ENCODE assay signal across 31 cellular contexts in the genomic region with DNA sequence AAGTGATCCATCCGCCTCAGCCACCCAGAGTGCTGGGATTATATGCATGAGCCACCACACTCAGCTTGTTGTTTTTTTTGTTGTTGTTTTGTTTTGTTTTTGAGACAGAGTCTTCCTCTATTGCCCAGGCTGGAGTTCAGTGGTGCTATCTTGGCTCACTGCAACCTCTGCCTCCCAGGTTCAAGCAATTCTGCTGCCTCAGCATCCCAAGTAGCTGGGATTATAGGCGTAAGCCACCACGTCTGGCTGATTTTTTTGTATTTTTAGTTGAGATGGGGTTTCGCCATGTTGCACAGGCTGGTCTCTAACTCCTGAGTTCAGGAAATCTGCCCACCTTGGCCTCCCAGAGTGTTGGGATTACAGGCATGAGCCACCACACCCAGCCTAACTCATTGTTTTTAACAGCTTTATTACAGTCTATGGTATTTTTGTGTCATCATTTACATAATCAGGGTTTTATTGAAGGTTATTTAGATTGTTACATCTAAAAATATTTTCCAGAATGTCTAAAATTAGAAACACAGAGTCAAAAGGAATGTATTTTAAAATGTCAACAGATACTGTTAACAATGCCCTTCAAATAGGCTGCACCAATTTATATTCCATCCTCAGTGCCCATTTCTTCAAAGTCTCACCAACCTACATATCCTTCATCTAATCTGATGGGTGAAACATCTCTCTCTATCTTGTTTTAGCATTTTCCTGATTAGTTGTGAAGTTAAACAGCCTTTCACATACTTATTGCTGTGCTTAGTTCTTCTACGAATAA. TPM values are rescaled to one million over a fixed set of nuclear protein-coding genes. Genes with fewer than 3 reads are reported as not detected.
"Had no signal": no experiment of that assay in that cellular context is flagged by ENCODE, and none has a peak within 500 bp of the region (broad histone marks: within the 10 kb centered on the region; RNA-seq: fewer than 3 reads in every experiment).

No MANE protein-coding gene starts in this region.

- H3K4me3 ChIP-seq: adrenal gland, body of pancreas, breast epithelium, MG63, SK-N-MC had no signal

- H3K27me3 Mint-ChIP-seq: activated CD8-positive, alpha-beta T cell treated with anti-CD3 and anti-CD28 coated beads for 36 hours; activated naive CD4-positive, alpha-beta T cell treated with anti-CD3 and anti-CD28 coated beads, Interleukin-2, amount 50 U/mL, for 24 hours; activated naive CD8-positive, alpha-beta T cell treated with anti-CD3 and anti-CD28 coated beads, Interleukin-2, amount 10 ng/mL, durations not matched to agents 7 days and 5 days; activated T-cell treated with anti-CD3 and anti-CD28 coated beads, Interleukin-2, amount 50 U/mL, for 24 hours had no signal

- DNase-seq: activated CD4-positive, alpha-beta T cell treated with anti-CD3 and anti-CD28 coated beads for 1 hour; activated CD4-positive, alpha-beta T cell treated with anti-CD3 and anti-CD28 coated beads for 48 hours; activated CD4-positive, alpha-beta T cell treated with anti-CD3 and anti-CD28 coated beads, Interleukin-2, amount 50 U/mL, for 4 hours; activated CD4-positive, CD25-positive, alpha-beta regulatory T cell; activated CD8-positive, alpha-beta T cell treated with anti-CD3 and anti-CD28 coated beads for 36 hours; activated gamma-delta T cell; activated naive CD4-positive, alpha-beta T cell treated with Interleukin-2 at 50 U/mL for 16 hours; activated naive CD8-positive, alpha-beta T cell treated with anti-CD3 and anti-CD28 coated beads, Interleukin-2, amount 10 ng/mL, durations not matched to agents 7 days and 5 days; activated T-cell treated with anti-CD3 and anti-CD28 coated beads, Interleukin-2, amount 50 U/mL, for 24 hours; adrenal gland; body of pancreas; caudate nucleus; Kasumi-1; KG1; MG63; NCI-H1092; NCI-H1436 treated with DMSO at 0.1 percent for 48 hours; NCI-H1694 treated with DMSO at 0.1 percent for 48 hours; NCI-H2029; NCI-H345; NCI-H524 treated with DMSO at 0.1 percent for 48 hours; T1000; WERI-Rb-1 had no signal

- H3K4me3 Mint-ChIP-seq: activated CD8-positive, alpha-beta T cell treated with anti-CD3 and anti-CD28 coated beads for 36 hours; activated naive CD4-positive, alpha-beta T cell treated with anti-CD3 and anti-CD28 coated beads, Interleukin-2, amount 50 U/mL, for 24 hours; activated naive CD8-positive, alpha-beta T cell treated with anti-CD3 and anti-CD28 coated beads, Interleukin-2, amount 10 ng/mL, durations not matched to agents 7 days and 5 days; activated T-cell treated with anti-CD3 and anti-CD28 coated beads, Interleukin-2, amount 50 U/mL, for 24 hours had no signal

- H3K9me3 ChIP-seq: body of pancreas, breast epithelium had no signal

- ATAC-seq: activated CD8-positive, alpha-beta T cell treated with anti-CD3 and anti-CD28 coated beads for 36 hours; body of pancreas; Panc1 had no signal

- H3K4me1 ChIP-seq: adrenal gland, body of pancreas, breast epithelium had no signal

- H3K27me3 ChIP-seq: adrenal gland, body of pancreas, breast epithelium, MG63 had no signal

- FAIRE-seq: astrocyte had no signal

- H3K9me3 Mint-ChIP-seq: activated CD8-positive, alpha-beta T cell treated with anti-CD3 and anti-CD28 coated beads for 36 hours; activated naive CD4-positive, alpha-beta T cell treated with anti-CD3 and anti-CD28 coated beads, Interleukin-2, amount 50 U/mL, for 24 hours; activated naive CD8-positive, alpha-beta T cell treated with anti-CD3 and anti-CD28 coated beads, Interleukin-2, amount 10 ng/mL, durations not matched to agents 7 days and 5 days; activated T-cell treated with anti-CD3 and anti-CD28 coated beads, Interleukin-2, amount 50 U/mL, for 24 hours; activated T-helper 2 cell treated with anti-CD3 and anti-CD28 coated beads, Interferon-gamma antibody, Interleukin-2, Interleukin-4, amounts not matched to agents 10 μg/mL and 5 μg/mL and 100 μg/mL, durations not matched to agents 14 hours and 24 hours and 36 hours had no signal

- H3K27ac Mint-ChIP-seq: activated CD8-positive, alpha-beta T cell treated with anti-CD3 and anti-CD28 coated beads for 36 hours; activated naive CD4-positive, alpha-beta T cell treated with anti-CD3 and anti-CD28 coated beads, Interleukin-2, amount 50 U/mL, for 24 hours; activated naive CD8-positive, alpha-beta T cell treated with anti-CD3 and anti-CD28 coated beads, Interleukin-2, amount 10 ng/mL, durations not matched to agents 7 days and 5 days; activated T-cell treated with anti-CD3 and anti-CD28 coated beads, Interleukin-2, amount 50 U/mL, for 24 hours; activated T-helper 2 cell treated with anti-CD3 and anti-CD28 coated beads, Interferon-gamma antibody, Interleukin-2, Interleukin-4, amounts not matched to agents 10 μg/mL and 5 μg/mL and 100 μg/mL, durations not matched to agents 14 hours and 24 hours and 36 hours had no signal

- H3K36me3 ChIP-seq: adrenal gland, breast epithelium had no signal

- H3K27ac ChIP-seq: adrenal gland, body of pancreas, breast epithelium, SK-N-MC, WERI-Rb-1 had no signal

RNA-seq across cellular contexts. Expression of a gene that starts 28.5 kb away (rescaled TPM):
- total RNA-seq: NCI-H460, RPMI7951 had no signal

RNA-seq across cellular contexts. Expression of a gene that starts 44.9 kb away (rescaled TPM):
- total RNA-seq: adrenal gland, astrocyte, body of pancreas, breast epithelium, NCI-H460, RPMI7951 had no signal
- polyA plus RNA-seq: adrenal gland had no signal
